In genomic region chr19:42280761-42281174, GRCh38 we compare ENCODE assay signal across 7 cellular contexts. TPM values are rescaled to one million over a fixed set of nuclear protein-coding genes. Genes with fewer than 3 reads are reported as not detected.
A peak's percentile ranks its signal among the peaks of the same experiment; 100 is the strongest.
DNase-seq lines count a peak whose midpoint lies in the region; ATAC-seq lines count a peak whose summit lies in the region.
"Had no signal": no experiment of that assay in that cellular context is flagged by ENCODE, and none has a peak within 500 bp of the region (broad histone marks: within the 10 kb centered on the region; RNA-seq: fewer than 3 reads in every experiment).

No MANE protein-coding gene starts in this region.

- peaks cover 69% of the 10 kb centered on the region for H3K4me1 ChIP-seq in mesenchymal stem cell (ENCODE audit: control insufficient read depth, insufficient read depth, low read depth, low read length)

- H3K4ac ChIP-seq in mesenchymal stem cell (ENCODE audit: low read depth in 1 of 2, low read length in 2 of 2) = peak overlapping the region; percentile 80 to 99

- H4K8ac ChIP-seq in mesenchymal stem cell (ENCODE audit: low read length) = peak overlapping the region; percentile 92

- no peak overlapping the region for H2AK5ac ChIP-seq in mesenchymal stem cell (ENCODE audit: low read length, severe bottlenecking)

- H3K4me3 ChIP-seq in mesenchymal stem cell (ENCODE audit: insufficient read depth in 1 of 2, low read depth in 1 of 2, low read length in 2 of 2) = peak overlapping the region; percentile 69 to 86

- peaks cover 1% of the 10 kb centered on the region for H3K79me1 ChIP-seq in mesenchymal stem cell (replicated peaks; ENCODE audit: low read length, poor library complexity, severe bottlenecking)

- peak overlapping the region; percentile 57 for H3K27ac ChIP-seq in mesenchymal stem cell (ENCODE audit: low read length, poor library complexity, severe bottlenecking)

- peak overlapping the region in 1 of 2 experiments; percentile 45 for H2BK12ac ChIP-seq in mesenchymal stem cell (ENCODE audit: low read length in 2 of 2)

- H3K36me3 Mint-ChIP-seq in activated naive CD4-positive, alpha-beta T cell treated with anti-CD3 and anti-CD28 coated beads, Interleukin-2, amount 50 U/mL, for 24 hours = no peaks in the 10 kb centered on the region

- H2AFZ ChIP-seq in mesenchymal stem cell (ENCODE audit: low read depth, low read length) = no peak overlapping the region

- peak; percentile 38 for DNase-seq in HCEC 1CT
- peak; percentile 81 for DNase-seq in mesenchymal stem cell

- peak overlapping the region; percentile 85 for H3K4me2 ChIP-seq in mesenchymal stem cell (ENCODE audit: low read length, poor library complexity, severe bottlenecking)

- peak overlapping the region; percentile 79 for H3K9ac ChIP-seq in mesenchymal stem cell (ENCODE audit: low read length)

- H3K18ac ChIP-seq in mesenchymal stem cell (ENCODE audit: low read depth in 1 of 2, low read length in 2 of 2) = peak overlapping the region; percentile 89 to 99

- H2BK15ac ChIP-seq in mesenchymal stem cell (ENCODE audit: low read depth, poor library complexity, severe bottlenecking) = peak overlapping the region; percentile 78

- peak overlapping the region; percentile 98 for H2BK120ac ChIP-seq in mesenchymal stem cell (ENCODE audit: low read depth, low read length)

- peak overlapping the region; percentile 72 for H3K4me3 Mint-ChIP-seq in activated naive CD4-positive, alpha-beta T cell treated with anti-CD3 and anti-CD28 coated beads, Interleukin-2, amount 50 U/mL, for 24 hours

- no peaks in the 10 kb centered on the region for H3K9me3 Mint-ChIP-seq in activated naive CD4-positive, alpha-beta T cell treated with anti-CD3 and anti-CD28 coated beads, Interleukin-2, amount 50 U/mL, for 24 hours
- H3K9me3 Mint-ChIP-seq: activated naive CD4-positive, alpha-beta T cell treated with anti-CD3 and anti-CD28 coated beads, Interleukin-2, amount 50 U/mL, for 72 hours had no signal

- peak overlapping the region; percentile 91 for H4K91ac ChIP-seq in mesenchymal stem cell (ENCODE audit: low read length)

- H2BK5ac ChIP-seq in mesenchymal stem cell (ENCODE audit: low read depth, low read length, poor library complexity, severe bottlenecking) = peak overlapping the region; percentile 80

- H3K14ac ChIP-seq in mesenchymal stem cell (ENCODE audit: low read length in 2 of 2) = peak overlapping the region in 1 of 2 experiments; percentile 68

- peaks cover 59% of the 10 kb centered on the region for H3K4me1 Mint-ChIP-seq in activated naive CD4-positive, alpha-beta T cell treated with anti-CD3 and anti-CD28 coated beads, Interleukin-2, amount 50 U/mL, for 24 hours

- H3K36me3 ChIP-seq in mesenchymal stem cell (ENCODE audit: control insufficient read depth in 1 of 2, insufficient read depth in 2 of 2, low read depth in 1 of 2, low read length in 2 of 2) = peaks cover 18 to 22% of the 10 kb centered on the region in 2 experiments

- no peaks in the 10 kb centered on the region for H3K9me3 ChIP-seq in mesenchymal stem cell (ENCODE audit: control insufficient read depth, low read length)

- no peak overlapping the region for H3K23ac ChIP-seq in mesenchymal stem cell (ENCODE audit: low read length in 2 of 2)

- H3K27me3 Mint-ChIP-seq in activated naive CD4-positive, alpha-beta T cell treated with anti-CD3 and anti-CD28 coated beads, Interleukin-2, amount 50 U/mL, for 24 hours = no peaks in the 10 kb centered on the region

- no peaks in the 10 kb centered on the region for H3K27me3 ChIP-seq in mesenchymal stem cell (ENCODE audit: control insufficient read depth in 1 of 2, insufficient read depth in 1 of 2, low read length in 2 of 2)

- WGBS in mesenchymal stem cell = 0% methylated on average over 19 of the region's 27 CpGs

- ATAC-seq in GM19023 (IDR thresholded peaks at IDR 0.05; ENCODE audit: unreplicated experiment) (no peak), GM18498 (IDR thresholded peaks at IDR 0.05; ENCODE audit: unreplicated experiment) (no peak), GM19035 (IDR thresholded peaks at IDR 0.05; ENCODE audit: unreplicated experiment) (no peak)

- no peak overlapping the region for H3K27ac Mint-ChIP-seq in activated naive CD4-positive, alpha-beta T cell treated with anti-CD3 and anti-CD28 coated beads, Interleukin-2, amount 50 U/mL, for 24 hours

RNA-seq across cellular contexts. Expression of gene CIC, which starts 11.7 kb away (rescaled TPM):
- 55.2 TPM for polyA plus RNA-seq in mesenchymal stem cell (2013, experiment 1 of 2)
- polyA plus RNA-seq in mesenchymal stem cell (2013, experiment 2 of 2) = 52.0 TPM

RNA-seq across cellular contexts. Expression of gene PRR19, which starts 21.2 kb away (rescaled TPM):
- 2.2 TPM for polyA plus RNA-seq in mesenchymal stem cell (2013, experiment 1 of 2)
- polyA plus RNA-seq in mesenchymal stem cell (2013, experiment 2 of 2) = 2.4 TPM

RNA-seq across cellular contexts. Expression of gene PAFAH1B3, which starts 21.7 kb away (rescaled TPM):
- 50.5 TPM for polyA plus RNA-seq in mesenchymal stem cell (2013, experiment 1 of 2)
- polyA plus RNA-seq in mesenchymal stem cell (2013, experiment 2 of 2) = 52.5 TPM

RNA-seq across cellular contexts. Expression of gene ERF, which starts 25.8 kb away (rescaled TPM):
- polyA plus RNA-seq in mesenchymal stem cell (2013, experiment 1 of 2) = 57.9 TPM
- 59.6 TPM for polyA plus RNA-seq in mesenchymal stem cell (2013, experiment 2 of 2)

RNA-seq across cellular contexts. Expression of gene TMEM145, which starts 32.3 kb away (rescaled TPM):
- polyA plus RNA-seq in mesenchymal stem cell (2013, experiment 1 of 2) = 0.07 TPM
- polyA plus RNA-seq in mesenchymal stem cell (2013, experiment 2 of 2) = 0.23 TPM
